Comparison of ENCODE assay signal across 8 cellular contexts in genomic region chr3:12719984-12720656, GRCh38. TPM values are rescaled to one million over a fixed set of nuclear protein-coding genes. Genes with fewer than 3 reads are reported as not detected.
DNase-seq lines count a peak whose midpoint lies in the region; ATAC-seq and TF ChIP-seq lines count a peak whose summit lies in the region.

No MANE protein-coding gene starts in this region.

- peak; percentile 98 for TF ChIP-seq CTCF in AG04450 (IDR thresholded peaks at IDR 0.05; ENCODE audit: low read depth, low read length)

- peak overlapping the region; percentile 58 for H3K4me3 ChIP-seq in AG04450 (ENCODE audit: low read depth, low read length)

- no peaks in the 10 kb centered on the region for H3K27me3 ChIP-seq in AG04450 (ENCODE audit: control insufficient read depth, insufficient read depth, low read length)

- DNase-seq in AG04450 (ENCODE audit: low read depth, low spot score) (peak; percentile 56), NCI-H345 (lab: John Stamatoyannopoulos, UW) (peak; percentile 65), cerebellar nuclear complex (lab: John Stamatoyannopoulos, UW) (peak; percentile 28 to 43), left lobe of liver (ENCODE audit: low spot score) (peak; percentile 76)
- peak; percentile 61 for DNase-seq in activated CD4-positive, CD25-positive, alpha-beta regulatory T cell treated with anti-CD3 and anti-CD28 coated beads, Interleukin-2, amount 50 U/mL, for 72 hours
- DNase-seq in stimulated activated CD4-positive, alpha-beta T cell treated with anti-CD3 and anti-CD28 coated beads, Interleukin-4, amount 100 ng/mL, for 24 hours: peak; percentile 74

- ATAC-seq in GM18858 (IDR thresholded peaks at IDR 0.05; ENCODE audit: unreplicated experiment): peak; percentile 68
- ATAC-seq in HG03175 (IDR thresholded peaks at IDR 0.05; ENCODE audit: unreplicated experiment): peak; percentile 93
- peak; percentile 100 for ATAC-seq in left lobe of liver

- CTCF ChIA-PET in AG04450 (lab: Charles Lee): interaction anchor here (0.6 to 3.3 kb wide), 37 partner anchors 9 to 1029 kb away, joined by 3 to 31 read pairs (median 5); partner anchors contain the start of genes CAND2 and MKRN2OS

- H3K9me3 ChIP-seq in AG04450 (ENCODE audit: control insufficient read depth, insufficient read depth, low read length): no peaks in the 10 kb centered on the region

- no peak overlapping the region for H3K27ac ChIP-seq in AG04450 (ENCODE audit: low read depth, low read length)

- POLR2A ChIA-PET in AG04450 (lab: Yijun Ruan, JAX): interaction anchor here (0.6 kb wide), 2 partner anchors 128 to 212 kb away, joined by 3 to 4 read pairs; no protein-coding TSS in a partner anchor

RNA-seq across cellular contexts. Expression of gene TMEM40, which starts 38.9 kb away (rescaled TPM):
- 0.41 and 0.47 TPM in 2 replicates for polyA plus RNA-seq in AG04450 (2011; rRNA removed)
- polyA minus RNA-seq in AG04450 (2011; rRNA and poly(A)+ RNA removed): 1.1 TPM in 1 of 2 replicates, not detected in the other
- total RNA-seq in left lobe of liver: 0.65 TPM

RNA-seq across cellular contexts. Expression of gene RAF1, which starts 56.2 kb away (rescaled TPM):
- 140 and 141 TPM in 2 replicates for polyA plus RNA-seq in AG04450 (2011; rRNA removed)
- 151 and 173 TPM in 2 replicates for polyA minus RNA-seq in AG04450 (2011; rRNA and poly(A)+ RNA removed)
- 54.6 TPM for total RNA-seq in left lobe of liver
